Comparison of ENCODE assay signal across 8 cellular contexts in the genomic region with DNA sequence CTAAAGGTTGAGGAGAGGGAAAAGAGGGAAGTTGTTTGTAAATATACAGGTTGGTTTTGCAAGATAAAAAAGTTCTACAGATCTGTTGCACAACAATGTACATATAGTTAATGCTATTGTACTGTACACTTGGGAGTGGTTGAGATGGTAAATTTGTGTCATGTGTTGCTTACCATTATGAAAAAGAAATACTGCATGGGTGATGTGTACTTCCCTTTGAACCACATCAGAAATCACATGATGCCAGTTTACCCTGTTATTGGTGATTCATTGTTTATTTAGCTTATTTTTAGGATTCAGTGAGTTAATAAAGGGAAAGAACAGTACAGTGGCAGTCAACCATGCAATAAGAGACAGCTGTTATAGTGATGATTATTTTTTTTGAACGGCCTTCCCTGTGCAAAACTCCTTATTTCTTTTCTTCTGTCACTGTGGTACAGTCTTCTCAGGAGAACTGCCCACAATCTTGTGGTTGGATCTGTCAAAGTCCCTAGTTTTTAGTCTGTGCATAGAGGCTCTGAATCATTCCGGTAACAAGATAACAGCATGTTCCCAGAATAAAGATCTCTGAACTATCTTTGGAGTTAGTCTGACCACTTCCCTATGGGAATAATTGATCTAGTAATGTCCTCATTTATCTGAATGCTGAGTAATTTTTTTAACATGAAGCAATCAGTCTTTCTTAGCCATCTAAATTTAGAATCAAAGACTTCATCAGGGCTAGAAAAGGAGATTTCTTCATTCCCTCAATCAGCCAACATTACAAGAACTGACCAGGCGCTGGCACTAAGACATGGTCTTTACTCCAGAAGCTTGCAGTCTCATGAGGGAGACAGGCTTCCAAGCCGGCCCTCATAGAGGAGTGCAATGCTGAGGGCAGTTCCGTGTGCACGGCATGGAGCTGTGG.
A peak's percentile ranks its signal among the peaks of the same experiment; 100 is the strongest.
DNase-seq lines count a peak whose midpoint lies in the region; ATAC-seq lines count a peak whose summit lies in the region.

No MANE protein-coding gene starts in this region.

- H3K27ac Mint-ChIP-seq in activated naive CD4-positive, alpha-beta T cell treated with anti-CD3 and anti-CD28 coated beads, Interleukin-2, amount 10 ng/mL, durations not matched to agents 7 days and 5 days, result no peak overlapping the region
- no peak overlapping the region for H3K27ac Mint-ChIP-seq in activated naive CD8-positive, alpha-beta T cell treated with anti-CD3 and anti-CD28 coated beads, Interleukin-2, amount 50 U/mL, for 24 hours

- DNase-seq in GM03348 (ENCODE audit: low spot score) (peak; percentile 38), RPMI7951 (ENCODE audit: low read depth) (peak; percentile 96), posterior vena cava (ENCODE audit: low spot score) (peak; percentile 82)
- no peak for DNase-seq in activated naive CD4-positive, alpha-beta T cell treated with anti-CD3 and anti-CD28 coated beads, Interleukin-2, amount 10 ng/mL, durations not matched to agents 7 days and 5 days
- DNase-seq in activated naive CD8-positive, alpha-beta T cell treated with anti-CD3 and anti-CD28 coated beads, Interleukin-2, amount 50 U/mL, for 24 hours, result no peak
- DNase-seq in activated CD8-positive, alpha-beta memory T cell treated with anti-CD3 and anti-CD28 coated beads, Interleukin-2, amount 50 U/mL, for 48 hours, result no peak

- H3K36me3 Mint-ChIP-seq in activated naive CD4-positive, alpha-beta T cell treated with anti-CD3 and anti-CD28 coated beads, Interleukin-2, amount 10 ng/mL, durations not matched to agents 7 days and 5 days, result no peaks in the 10 kb centered on the region
- no peaks in the 10 kb centered on the region for H3K36me3 Mint-ChIP-seq in activated naive CD8-positive, alpha-beta T cell treated with anti-CD3 and anti-CD28 coated beads, Interleukin-2, amount 50 U/mL, for 24 hours (ENCODE audit: low read depth)

- no peaks in the 10 kb centered on the region for H3K4me1 Mint-ChIP-seq in activated naive CD4-positive, alpha-beta T cell treated with anti-CD3 and anti-CD28 coated beads, Interleukin-2, amount 10 ng/mL, durations not matched to agents 7 days and 5 days
- no peaks in the 10 kb centered on the region for H3K4me1 Mint-ChIP-seq in activated naive CD8-positive, alpha-beta T cell treated with anti-CD3 and anti-CD28 coated beads, Interleukin-2, amount 50 U/mL, for 24 hours

- intact Hi-C loops in posterior vena cava (cut with DNase I), result loop anchor here in 1 of 2 donors (10.0 kb wide), 1 partner anchor 166 kb away; no protein-coding TSS in a partner anchor

- H3K27me3 Mint-ChIP-seq in activated naive CD4-positive, alpha-beta T cell treated with anti-CD3 and anti-CD28 coated beads, Interleukin-2, amount 10 ng/mL, durations not matched to agents 7 days and 5 days, result no peaks in the 10 kb centered on the region
- H3K27me3 Mint-ChIP-seq in activated naive CD8-positive, alpha-beta T cell treated with anti-CD3 and anti-CD28 coated beads, Interleukin-2, amount 50 U/mL, for 24 hours, result no peaks in the 10 kb centered on the region

- CTCF ChIA-PET in activated naive CD4-positive, alpha-beta T cell treated with anti-CD3 and anti-CD28 coated beads, Interleukin-2, amount 10 ng/mL, durations not matched to agents 7 days and 5 days (lab: Charles Lee), result no interaction called here

- H3K9me3 Mint-ChIP-seq in activated naive CD4-positive, alpha-beta T cell treated with anti-CD3 and anti-CD28 coated beads, Interleukin-2, amount 10 ng/mL, durations not matched to agents 7 days and 5 days, result no peaks in the 10 kb centered on the region
- H3K9me3 Mint-ChIP-seq in activated naive CD8-positive, alpha-beta T cell treated with anti-CD3 and anti-CD28 coated beads, Interleukin-2, amount 50 U/mL, for 24 hours, result no peaks in the 10 kb centered on the region

- peak; percentile 98 for ATAC-seq in esophagus mucosa
- no peak for ATAC-seq in GM18909 (IDR thresholded peaks at IDR 0.05; ENCODE audit: poor library complexity, unreplicated experiment)
- ATAC-seq in activated naive CD8-positive, alpha-beta T cell treated with anti-CD3 and anti-CD28 coated beads, Interleukin-2, amount 50 U/mL, for 24 hours, result no peak

- no peak overlapping the region for H3K4me3 Mint-ChIP-seq in activated naive CD4-positive, alpha-beta T cell treated with anti-CD3 and anti-CD28 coated beads, Interleukin-2, amount 10 ng/mL, durations not matched to agents 7 days and 5 days
- H3K4me3 Mint-ChIP-seq in activated naive CD8-positive, alpha-beta T cell treated with anti-CD3 and anti-CD28 coated beads, Interleukin-2, amount 50 U/mL, for 24 hours, result no peak overlapping the region

Comparison
In these comparisons a context has a peak if more than half of its experiments do, and no peak if none do; other contexts are left out.
1. DNase-seq: peak in GM03348 (single experiment), RPMI7951 (single experiment) and posterior vena cava (single experiment); none in activated naive CD4-positive, alpha-beta T cell treated with anti-CD3 and anti-CD28 coated beads, Interleukin-2, amount 10 ng/mL, durations not matched to agents 7 days and 5 days (single experiment), activated naive CD8-positive, alpha-beta T cell treated with anti-CD3 and anti-CD28 coated beads, Interleukin-2, amount 50 U/mL, for 24 hours (single experiment) and activated CD8-positive, alpha-beta memory T cell treated with anti-CD3 and anti-CD28 coated beads, Interleukin-2, amount 50 U/mL, for 48 hours (single experiment).